ENCODE assay signal across 24 cellular contexts in genomic region chr15:46293550-46293949, GRCh38.
"Had no signal": no experiment of that assay in that cellular context is flagged by ENCODE, and none has a peak within 500 bp of the region (broad histone marks: within the 10 kb centered on the region; RNA-seq: fewer than 3 reads in every experiment).

No MANE protein-coding gene starts in this region.

- H3K36me3 ChIP-seq: colonic mucosa, heart left ventricle, left ventricle myocardium inferior, lower lobe of right lung, spleen, stomach, thoracic aorta, transverse colon had no signal

- H3K4me3 ChIP-seq: colonic mucosa, heart left ventricle, left ventricle myocardium inferior, lower lobe of right lung, spleen, stomach, thoracic aorta, transverse colon had no signal

- H3K4me1 Mint-ChIP-seq: memory B cell had no signal

- ATAC-seq: heart left ventricle, left cardiac atrium, lower lobe of right lung, sciatic nerve had no signal

- H3K4me3 Mint-ChIP-seq: memory B cell, naive B cell, nephron had no signal

- H3K27me3 ChIP-seq: colonic mucosa, spleen, stomach, transverse colon had no signal

- H3K27ac Mint-ChIP-seq: memory B cell, naive B cell, nephron had no signal

- FAIRE-seq: endothelial cell of umbilical vein, frontal cortex, kidney had no signal

- H3K4me1 ChIP-seq: colonic mucosa, heart left ventricle, left ventricle myocardium inferior, lower lobe of right lung, spleen, stomach, transverse colon had no signal

- H3K27ac ChIP-seq: colonic mucosa, heart left ventricle, left ventricle myocardium inferior, lower lobe of right lung, spleen, stomach, thoracic aorta, transverse colon had no signal

- H3K9me3 ChIP-seq: colonic mucosa, heart left ventricle, left ventricle myocardium inferior, lower lobe of right lung, spleen, stomach, thoracic aorta, transverse colon had no signal

- H3K36me3 Mint-ChIP-seq: memory B cell, naive B cell had no signal

- DNase-seq: colonic mucosa; dermis blood vessel endothelial cell; heart left ventricle; hypothalamus; kidney; left cardiac atrium; left ventricle myocardium inferior; lower lobe of right lung; midbrain; naive B cell; posterior cingulate gyrus; spleen; stimulated activated CD4-positive, alpha-beta T cell treated with anti-CD3 and anti-CD28 coated beads, Interleukin-15, amount 100 ng/mL, for 24 hours; stimulated activated CD4-positive, alpha-beta T cell treated with anti-CD3 and anti-CD28 coated beads, Interleukin-1b, Interleukin-23, amount 100 ng/mL, for 48 hours; stimulated activated naive CD4-positive, alpha-beta T cell; stomach; substantia nigra; transverse colon had no signal

- H3K27me3 Mint-ChIP-seq: memory B cell, naive B cell had no signal
